Comparison of ENCODE assay signal across 8 cellular contexts in the genomic region with DNA sequence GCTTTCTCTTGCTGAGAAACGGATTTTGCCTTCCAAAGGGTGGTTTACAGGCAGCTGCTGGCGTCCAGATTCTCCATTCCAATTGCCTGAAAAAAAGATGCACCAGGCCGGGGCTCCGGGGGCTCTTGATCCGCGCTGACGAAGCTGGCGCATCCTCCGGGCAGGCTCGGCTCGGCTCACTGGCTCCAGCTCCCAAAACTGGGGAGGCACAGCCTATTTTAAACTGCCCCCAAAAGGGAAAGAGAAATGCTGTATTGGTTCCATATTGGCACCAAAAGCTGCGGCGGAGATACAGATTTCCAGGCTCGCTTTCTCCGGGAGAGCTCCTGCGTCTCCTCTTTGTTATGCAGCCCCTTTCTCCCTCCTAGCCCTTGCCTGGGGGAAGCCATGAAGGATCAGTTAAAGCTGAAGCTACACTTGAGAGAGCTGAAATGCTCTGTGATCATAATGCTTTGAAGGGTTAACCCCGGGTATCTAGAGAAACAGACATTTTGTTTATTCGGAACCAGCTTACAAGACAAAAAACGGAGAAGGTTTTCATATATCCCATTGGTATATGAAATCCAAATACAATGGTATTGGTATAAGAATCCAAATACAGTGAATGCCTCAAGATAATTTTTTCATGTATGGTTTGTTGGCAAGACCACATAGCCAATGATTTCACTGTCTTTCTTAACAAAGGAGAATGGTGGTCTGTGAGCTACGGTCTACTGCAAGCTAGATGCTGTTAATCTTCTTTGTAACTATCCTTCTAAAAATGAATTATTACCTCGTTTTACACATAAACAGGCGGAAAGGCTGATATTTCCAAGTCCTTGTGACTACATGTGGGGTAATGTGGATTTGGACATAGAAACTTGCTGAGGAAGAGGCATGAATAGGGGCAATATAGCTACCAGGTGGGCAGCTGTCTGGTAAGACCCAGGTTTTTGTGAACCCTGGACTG. TPM values are rescaled to one million over a fixed set of nuclear protein-coding genes. Genes with fewer than 3 reads are reported as not detected.
A peak's percentile ranks its signal among the peaks of the same experiment; 100 is the strongest.
DNase-seq lines count a peak whose midpoint lies in the region; ATAC-seq lines count a peak whose summit lies in the region.

No MANE protein-coding gene starts in this region.

- peaks cover 11% of the 10 kb centered on the region for H3K4me1 ChIP-seq in CD4-positive, CD25-positive, alpha-beta regulatory T cell (ENCODE audit: control insufficient read depth, insufficient read depth, low read length, poor library complexity, severe bottlenecking)
- no peaks in the 10 kb centered on the region for H3K4me1 ChIP-seq in right cardiac atrium (ENCODE audit: control insufficient read depth, insufficient read depth, low read length)

- H3K9me3 Mint-ChIP-seq in CD4-positive, CD25-positive, alpha-beta regulatory T cell, result peaks cover 0 to 2% (median 0%) of the 10 kb centered on the region in 7 donors

- intact Hi-C loops in right cardiac atrium (cut with DNase I), result loop anchor here in 1 of 4 donors (10.0 kb wide), 1 partner anchor 181 kb away; no protein-coding TSS in a partner anchor

- H3K4me1 Mint-ChIP-seq in CD4-positive, CD25-positive, alpha-beta regulatory T cell, result peaks cover 0 to 60% (median 25%) of the 10 kb centered on the region in 4 donors

- no peak overlapping the region for H3K27ac ChIP-seq in CD4-positive, CD25-positive, alpha-beta regulatory T cell (ENCODE audit: insufficient read depth, low read length, poor library complexity, severe bottlenecking)
- peak overlapping the region; percentile 71 for H3K27ac ChIP-seq in right cardiac atrium (ENCODE audit: low read length)

- H3K27ac Mint-ChIP-seq in CD4-positive, CD25-positive, alpha-beta regulatory T cell, result peak overlapping the region in 2 of 3 donors; percentile 1 to 63

- peak in 1 of 3 donors; percentile 26 for DNase-seq in CD4-positive, CD25-positive, alpha-beta regulatory T cell
- DNase-seq in NCI-H1417 treated with DMSO at 0.1 percent for 48 hours (lab: John Stamatoyannopoulos, UW) (peak; percentile 65), amygdala (lab: John Stamatoyannopoulos, UW) (peak in 44 of 56 donors; percentile 16 to 84 (median 58)), right cardiac atrium (peak in 2 of 3 donors; percentile 28 to 61), pons (ENCODE audit: low spot score) (peak; percentile 78), D341Med (ENCODE audit: low spot score) (no peak), AG08395 (ENCODE audit: low spot score) (no peak)

- no peaks in the 10 kb centered on the region for H3K9me3 ChIP-seq in CD4-positive, CD25-positive, alpha-beta regulatory T cell (ENCODE audit: control insufficient read depth in 2 of 2, low read length in 2 of 2)
- no peaks in the 10 kb centered on the region for H3K9me3 ChIP-seq in right cardiac atrium (ENCODE audit: control insufficient read depth, low read length)

- H3K4me3 Mint-ChIP-seq in CD4-positive, CD25-positive, alpha-beta regulatory T cell, result peak overlapping the region; percentile 79 to 93 (median 88)

- whole genome bisulfite sequencing in right cardiac atrium, result 12% methylated on average over 22 of the region's 22 CpGs

- peak overlapping the region; percentile 76 for H3K4me3 ChIP-seq in CD4-positive, CD25-positive, alpha-beta regulatory T cell (ENCODE audit: low read depth, low read length)
- H3K4me3 ChIP-seq in right cardiac atrium (ENCODE audit: low read length), result peak overlapping the region; percentile 37

- H3K36me3 ChIP-seq in CD4-positive, CD25-positive, alpha-beta regulatory T cell (ENCODE audit: control insufficient read depth, insufficient read depth, low read length), result no peaks in the 10 kb centered on the region

- peak; percentile 16 to 42 for ATAC-seq in CD4-positive, CD25-positive, alpha-beta regulatory T cell (ENCODE audit: low read depth in 2 of 2)
- ATAC-seq in GM21526 (IDR thresholded peaks at IDR 0.05; ENCODE audit: low FRiP score, unreplicated experiment) (peak; percentile 30), right cardiac atrium (peak; percentile 69 to 79)

- peaks cover 29% of the 10 kb centered on the region for H3K27me3 Mint-ChIP-seq in CD4-positive, CD25-positive, alpha-beta regulatory T cell

- H3K36me3 Mint-ChIP-seq in CD4-positive, CD25-positive, alpha-beta regulatory T cell, result no peaks in the 10 kb centered on the region

- peaks cover 8% of the 10 kb centered on the region for H3K27me3 ChIP-seq in CD4-positive, CD25-positive, alpha-beta regulatory T cell (ENCODE audit: control insufficient read depth, insufficient read depth, low read length)
- no peaks in the 10 kb centered on the region for H3K27me3 ChIP-seq in right cardiac atrium (ENCODE audit: control insufficient read depth, insufficient read depth)

RNA-seq across cellular contexts. Expression of a gene that starts 0.7 kb away (rescaled TPM):
- 2.8 TPM for total RNA-seq in CD4-positive, CD25-positive, alpha-beta regulatory T cell
- polyA plus RNA-seq in CD4-positive, CD25-positive, alpha-beta regulatory T cell, result 1 to 10 TPM; 1.9 to 4.8 (median 3.4) TPM
- total RNA-seq in right cardiac atrium, result 1 to 10 TPM; 2.8 to 4.5 (median 3.6) TPM
- polyA plus RNA-seq in right cardiac atrium, result 4.0 TPM

RNA-seq across cellular contexts. Expression of a gene that starts 39.6 kb away (rescaled TPM):
- total RNA-seq in CD4-positive, CD25-positive, alpha-beta regulatory T cell, result not detected
- polyA plus RNA-seq in CD4-positive, CD25-positive, alpha-beta regulatory T cell, result not detected
- under 1 TPM; 0.15 to 0.69 (median 0.41) TPM for total RNA-seq in right cardiac atrium
- 0.14 TPM for polyA plus RNA-seq in right cardiac atrium

Comparison
In these comparisons a context has a peak if more than half of its experiments do, and no peak if none do; other contexts are left out.
1. DNase-seq: peak in NCI-H1417 treated with DMSO at 0.1 percent for 48 hours (single experiment), amygdala (44 of 56), right cardiac atrium (2 of 3) and pons (single experiment); none in D341Med (single experiment) and AG08395 (single experiment).
2. Peak in every context shown above with its lines, with median percentiles within 50 percentile points of each other: ATAC-seq.